In the genomic region with DNA sequence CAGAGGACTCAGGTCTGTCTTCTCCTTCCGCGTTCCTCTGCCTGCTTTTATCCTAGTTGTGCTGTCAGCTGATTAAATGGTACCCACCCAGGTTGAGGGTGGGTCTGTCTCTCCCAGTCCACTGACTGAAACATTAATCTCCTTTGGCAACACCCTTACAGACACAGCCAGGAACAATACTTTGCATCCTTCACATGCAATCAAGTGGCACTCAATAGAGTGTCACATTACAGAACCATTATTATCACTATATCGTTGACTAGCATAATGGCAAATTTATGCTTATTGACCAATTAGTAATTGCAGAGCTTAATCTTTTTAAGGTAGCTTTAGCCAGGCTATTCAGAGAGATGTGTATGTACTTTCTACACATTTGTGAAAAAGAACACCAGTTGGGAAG, we compare ENCODE assay signal across 26 cellular contexts.
DNase-seq lines count a peak whose midpoint lies in the region; ATAC-seq and TF ChIP-seq lines count a peak whose summit lies in the region.
"Had no signal": no experiment of that assay in that cellular context is flagged by ENCODE, and none has a peak within 500 bp of the region (broad histone marks: within the 10 kb centered on the region; RNA-seq: fewer than 3 reads in every experiment).

No MANE protein-coding gene starts in this region.

- in situ Hi-C loops in GM13977 (cut with MboI; ENCODE audit: low pct_unique_long_range_greater_than_20kb, low sequenced_read_pairs, unreplicated experiment) = no loop called here

- no peak for ATAC-seq in GM21825 (IDR thresholded peaks at IDR 0.05; ENCODE audit: unreplicated experiment)
- ATAC-seq: activated CD8-positive, alpha-beta T cell treated with anti-CD3 and anti-CD28 coated beads for 36 hours; CD8-positive, alpha-beta T cell; effector memory CD8-positive, alpha-beta T cell; SK-N-SH treated with all-trans-retinoic acid at 6 μM for 48 hours had no signal

- H3K9me3 Mint-ChIP-seq in mesothelial cell of epicardium = peaks cover 31% of the 10 kb centered on the region
- H3K9me3 Mint-ChIP-seq: effector memory CD8-positive, alpha-beta T cell had no signal

- H3K36me3 Mint-ChIP-seq in mesothelial cell of epicardium = peaks cover 9% of the 10 kb centered on the region
- H3K36me3 Mint-ChIP-seq: CD8-positive, alpha-beta T cell; IgD-negative memory B cell had no signal

- peaks cover 22% of the 10 kb centered on the region for H3K4me1 Mint-ChIP-seq in mesothelial cell of epicardium
- H3K4me1 Mint-ChIP-seq: B cell, IgD-negative memory B cell had no signal

- TF ChIP-seq CTCF in mesothelial cell of epicardium (IDR thresholded peaks at IDR 0.05; ENCODE audit: unreplicated experiment) (no peak), GM13977 (IDR thresholded peaks at IDR 0.05; ENCODE audit: extremely low read depth, insufficient read depth, missing control alignments) (no peak)

- H3K27me3 Mint-ChIP-seq in mesothelial cell of epicardium (ENCODE audit: low read depth) = no peaks in the 10 kb centered on the region
- H3K27me3 Mint-ChIP-seq: IgD-negative memory B cell had no signal

- DNase-seq in NCI-H82 (lab: John Stamatoyannopoulos, UW) = peak; percentile 7
- no peak for DNase-seq in NCI-H82 treated with DMSO at 0.1 percent for 48 hours (lab: John Stamatoyannopoulos, UW; ENCODE audit: unreplicated experiment)
- peak; percentile 90 for DNase-seq in NCI-H146 (lab: John Stamatoyannopoulos, UW)
- peak; percentile 33 for DNase-seq in NCI-H510A treated with DMSO at 0.1 percent for 48 hours (lab: John Stamatoyannopoulos, UW)
- DNase-seq in mesothelial cell of epicardium (ENCODE audit: low spot score in 2 of 2, unreplicated experiment in 2 of 2) = no peak
- DNase-seq in central memory CD4-positive, alpha-beta T cell = no peak
- DNase-seq in GM13977 (ENCODE audit: low spot score) = no peak
- DNase-seq: activated CD8-positive, alpha-beta T cell treated with anti-CD3 and anti-CD28 coated beads for 36 hours; anterior cingulate cortex; CD8-positive, alpha-beta T cell; effector memory CD8-positive, alpha-beta T cell; glutamatergic neuron; H9; kidney; lower lobe of right lung; NCI-H1694 treated with DMSO at 0.1 percent for 48 hours; OCI-M1; stimulated activated CD4-positive, alpha-beta T cell treated with anti-CD3 and anti-CD28 coated beads, Interleukin-2, amount 100 ng/mL, for 24 hours; T-helper 2 cell had no signal

- H3K4me3 Mint-ChIP-seq in mesothelial cell of epicardium = no peak overlapping the region
- H3K4me3 Mint-ChIP-seq: activated CD8-positive, alpha-beta T cell treated with anti-CD3 and anti-CD28 coated beads for 36 hours; activated naive CD8-positive, alpha-beta T cell; B cell; CD8-positive, alpha-beta T cell; effector memory CD8-positive, alpha-beta T cell; H9; nephron had no signal

- peak overlapping the region; percentile 36 for H3K27ac Mint-ChIP-seq in mesothelial cell of epicardium
- H3K27ac Mint-ChIP-seq: activated CD8-positive, alpha-beta T cell treated with anti-CD3 and anti-CD28 coated beads for 36 hours; activated naive CD8-positive, alpha-beta T cell; activated T-helper 2 cell treated with anti-CD3 and anti-CD28 coated beads, Interferon-gamma antibody, Interleukin-2, Interleukin-4, amounts not matched to agents 10 μg/mL and 5 μg/mL and 100 μg/mL, durations not matched to agents 14 hours and 24 hours and 36 hours; B cell; CD8-positive, alpha-beta T cell; effector memory CD8-positive, alpha-beta T cell; H9; IgD-negative memory B cell had no signal

Comparison
In these comparisons a context has a peak if more than half of its experiments do, and no peak if none do; other contexts are left out.
1. DNase-seq: peak in NCI-H82 (single experiment), NCI-H146 (single experiment) and NCI-H510A treated with DMSO at 0.1 percent for 48 hours (single experiment); none in NCI-H82 treated with DMSO at 0.1 percent for 48 hours (single experiment), mesothelial cell of epicardium (0 of 2), central memory CD4-positive, alpha-beta T cell (single experiment) and GM13977 (single experiment).